10 cellular contexts compared by ENCODE assay signal in genomic region chr19:7391218-7391670, GRCh38. TPM values are rescaled to one million over a fixed set of nuclear protein-coding genes. Genes with fewer than 3 reads are reported as not detected.
A peak's percentile ranks its signal among the peaks of the same experiment; 100 is the strongest.
DNase-seq lines count a peak whose midpoint lies in the region; ATAC-seq and TF ChIP-seq lines count a peak whose summit lies in the region.
"Had no signal": no experiment of that assay in that cellular context is flagged by ENCODE, and none has a peak within 500 bp of the region (broad histone marks: within the 10 kb centered on the region; RNA-seq: fewer than 3 reads in every experiment).

No MANE protein-coding gene starts in this region.

- H3K27ac Mint-ChIP-seq in naive thymus-derived CD4-positive, alpha-beta T cell: peak overlapping the region in 5 of 9 donors; percentile 25 to 65 (median 43)
- H3K27ac Mint-ChIP-seq: dendritic cell treated with granulocyte-macrophage colony-stimulating factor and Interleukin-4, amounts not matched to agents 40 ng/mL and 50 ng/mL, for 4 days had no signal

- peaks cover 0 to 56% (median 29%) of the 10 kb centered on the region in 3 experiments for H3K36me3 ChIP-seq in naive thymus-derived CD4-positive, alpha-beta T cell (ENCODE audit: control insufficient read depth in 2 of 3, insufficient read depth in 3 of 3, low read length in 3 of 3)
- peaks cover 0 to 14% (median 6%) of the 10 kb centered on the region in 3 donors for H3K36me3 ChIP-seq in tibial artery

- no peak for ATAC-seq in naive thymus-derived CD4-positive, alpha-beta T cell

- intact Hi-C loops in naive thymus-derived CD4-positive, alpha-beta T cell (cut with micrococcal nuclease): no loop called here
- intact Hi-C loops in tibial artery (cut with DNase I; ENCODE audit: low total_unique reads): loop anchor here (10.0 kb wide), 1 partner anchor 144 kb away; the partner anchor contains the start of gene PNPLA6

- H3K4me3 Mint-ChIP-seq in naive thymus-derived CD4-positive, alpha-beta T cell: peak overlapping the region in 1 of 10 donors; percentile 56
- H3K4me3 Mint-ChIP-seq: dendritic cell treated with granulocyte-macrophage colony-stimulating factor and Interleukin-4, amounts not matched to agents 40 ng/mL and 50 ng/mL, for 4 days had no signal

- H3K4me3 ChIP-seq in choroid plexus epithelial cell (ENCODE audit: low read depth, low read length) (no peak overlapping the region), tibial artery (no peak overlapping the region)
- H3K4me3 ChIP-seq in naive thymus-derived CD4-positive, alpha-beta T cell (ENCODE audit: low read length): no peak overlapping the region

- peaks cover 5 to 29% of the 10 kb centered on the region in 2 donors for H3K4me1 ChIP-seq in naive thymus-derived CD4-positive, alpha-beta T cell (ENCODE audit: control insufficient read depth in 2 of 2, insufficient read depth in 2 of 2, low read length in 2 of 2)
- peaks cover 0 to 18% (median 11%) of the 10 kb centered on the region in 4 donors for H3K4me1 ChIP-seq in tibial artery

- POLR2A ChIA-PET in naive thymus-derived CD4-positive, alpha-beta T cell (lab: Charles Lee): no interaction called here

- H3K9me3 Mint-ChIP-seq in naive thymus-derived CD4-positive, alpha-beta T cell: peaks cover 0 to 3% (median 0%) of the 10 kb centered on the region in 11 donors
- H3K9me3 Mint-ChIP-seq: dendritic cell treated with granulocyte-macrophage colony-stimulating factor and Interleukin-4, amounts not matched to agents 40 ng/mL and 50 ng/mL, for 4 days had no signal

- H3K4me1 Mint-ChIP-seq in naive thymus-derived CD4-positive, alpha-beta T cell: peaks cover 9 to 40% (median 35%) of the 10 kb centered on the region in 7 donors

- H3K27me3 ChIP-seq in naive thymus-derived CD4-positive, alpha-beta T cell (ENCODE audit: control insufficient read depth in 2 of 2, insufficient read depth in 2 of 2, low read length in 2 of 2): no peaks in the 10 kb centered on the region
- H3K27me3 ChIP-seq in tibial artery: no peaks in the 10 kb centered on the region

- DNase-seq in Caki2 (ENCODE audit: low read depth) (peak; percentile 33), HuH-7.5 (ENCODE audit: low spot score) (peak; percentile 59), choroid plexus epithelial cell (ENCODE audit: low read depth) (peak; percentile 58), SHP77 treated with DMSO at 0.1 percent for 48 hours (lab: John Stamatoyannopoulos, UW) (no peak), NCI-H1694 (lab: John Stamatoyannopoulos, UW) (no peak), tibial artery (no peak), dedifferentiated amniotic fluid mesenchymal stem cell (ENCODE audit: extremely low spot score) (no peak)
- DNase-seq in naive thymus-derived CD4-positive, alpha-beta T cell: no peak
- DNase-seq: DMS79 had no signal

- in situ Hi-C loops in Caki2 (cut with HindIII; ENCODE audit: low pct_unique_long_range_greater_than_20kb, low sequenced_read_pairs): no loop called here

- H3K27me3 Mint-ChIP-seq in naive thymus-derived CD4-positive, alpha-beta T cell: no peaks in the 10 kb centered on the region
- H3K27me3 Mint-ChIP-seq: dendritic cell treated with granulocyte-macrophage colony-stimulating factor and Interleukin-4, amounts not matched to agents 40 ng/mL and 50 ng/mL, for 4 days had no signal

- H3K27ac ChIP-seq in naive thymus-derived CD4-positive, alpha-beta T cell (ENCODE audit: low read depth, low read length): no peak overlapping the region
- no peak overlapping the region for H3K27ac ChIP-seq in tibial artery

- CTCF ChIA-PET in naive thymus-derived CD4-positive, alpha-beta T cell (lab: Charles Lee): no interaction called here

- no peaks in the 10 kb centered on the region for H3K9me3 ChIP-seq in naive thymus-derived CD4-positive, alpha-beta T cell (ENCODE audit: control insufficient read depth in 2 of 3, low read length in 3 of 3)
- H3K9me3 ChIP-seq in tibial artery: no peaks in the 10 kb centered on the region

- peaks cover 0 to 20% (median 6%) of the 10 kb centered on the region in 5 donors for H3K36me3 Mint-ChIP-seq in naive thymus-derived CD4-positive, alpha-beta T cell

- TF ChIP-seq CTCF in choroid plexus epithelial cell (conservative IDR thresholded peaks at IDR 0.05; ENCODE audit: low read depth, low read length): no peak
- no peak for TF ChIP-seq CTCF in tibial artery (IDR thresholded peaks at IDR 0.05)

RNA-seq across cellular contexts. Expression of gene ARHGEF18, which starts 42.5 kb away (rescaled TPM):
- 14.7 and 28.1 TPM in 2 replicates for total RNA-seq in Caki2 (2014; rRNA removed; shearing (Covaris generic); ENCODE audit: low replicate concordance)
- 100 to 1,000 TPM in 4 of 5 experiments, 10 to 100 TPM in 1; 53.0 to 132 (median 130) TPM for total RNA-seq in naive thymus-derived CD4-positive, alpha-beta T cell
- polyA plus RNA-seq in naive thymus-derived CD4-positive, alpha-beta T cell: 10 to 100 TPM in 1 of 2 donors, 1 to 10 TPM in 1; 3.9 to 14.4 TPM

Comparison
In these comparisons a context has a peak if more than half of its experiments do, and no peak if none do; other contexts are left out.
1. DNase-seq: peak in Caki2 (single experiment), HuH-7.5 (single experiment) and choroid plexus epithelial cell (single experiment); none in naive thymus-derived CD4-positive, alpha-beta T cell (0 of 9), SHP77 treated with DMSO at 0.1 percent for 48 hours (single experiment), NCI-H1694 (single experiment), tibial artery (0 of 2) and dedifferentiated amniotic fluid mesenchymal stem cell (single experiment).